In genomic region chr9:70262384-70262783, GRCh38 we compare ENCODE assay signal across 15 cellular contexts. TPM values are rescaled to one million over a fixed set of nuclear protein-coding genes. Genes with fewer than 3 reads are reported as not detected.
A peak's percentile ranks its signal among the peaks of the same experiment; 100 is the strongest.
DNase-seq lines count a peak whose midpoint lies in the region; ATAC-seq and TF ChIP-seq lines count a peak whose summit lies in the region.
"Had no signal": no experiment of that assay in that cellular context is flagged by ENCODE, and none has a peak within 500 bp of the region (broad histone marks: within the 10 kb centered on the region; RNA-seq: fewer than 3 reads in every experiment).

No MANE protein-coding gene starts in this region.

- no peak overlapping the region for H2AK5ac ChIP-seq in mesendoderm (ENCODE audit: low read length)

- no peak overlapping the region for H4K5ac ChIP-seq in mesendoderm (ENCODE audit: low read length)

- H3K79me1 ChIP-seq in mesendoderm (ENCODE audit: low read length), result peaks cover 18% of the 10 kb centered on the region

- TF ChIP-seq EP300 in sigmoid colon (IDR thresholded peaks at IDR 0.05), result no peak

- H3K4me3 ChIP-seq in RWPE2 (ENCODE audit: severe bottlenecking), result no peak overlapping the region
- H3K4me3 ChIP-seq in sigmoid colon, result no peak overlapping the region
- H3K4me3 ChIP-seq in mesendoderm (ENCODE audit: low read length), result no peak overlapping the region
- H3K4me3 ChIP-seq: ascending aorta, transverse colon had no signal

- POLR2A ChIA-PET in activated CD4-positive, alpha-beta T cell treated with anti-CD3 and anti-CD28 coated beads, Interleukin-2, amount 10 ng/mL, durations not matched to agents 7 days and 5 days (lab: Charles Lee), result no interaction called here

- TF ChIP-seq POLR2A in sigmoid colon (IDR thresholded peaks at IDR 0.05), result no peak

- H3K18ac ChIP-seq in mesendoderm (ENCODE audit: low read length), result no peak overlapping the region

- H3K4ac ChIP-seq in mesendoderm (ENCODE audit: low read depth, low read length), result no peak overlapping the region

- H3K9me3 ChIP-seq in RWPE2 (ENCODE audit: severe bottlenecking) (no peaks in the 10 kb centered on the region), sigmoid colon (no peaks in the 10 kb centered on the region)
- H3K9me3 ChIP-seq: ascending aorta, Caco-2, transverse colon had no signal

- no peak for ATAC-seq in RWPE2 (ENCODE audit: low read depth)
- no peak for ATAC-seq in effector memory CD8-positive, alpha-beta T cell (replicated peaks)
- ATAC-seq in GM19351 (IDR thresholded peaks at IDR 0.05; ENCODE audit: unreplicated experiment), result no peak
- no peak for ATAC-seq in left ventricle myocardium superior

- peaks cover 53% of the 10 kb centered on the region for H3K4me1 Mint-ChIP-seq in activated CD4-positive, alpha-beta T cell treated with anti-CD3 and anti-CD28 coated beads, Interleukin-2, amount 10 ng/mL, durations not matched to agents 7 days and 5 days
- peaks cover 39 to 57% of the 10 kb centered on the region in 2 donors for H3K4me1 Mint-ChIP-seq in effector memory CD8-positive, alpha-beta T cell (ENCODE audit: low read depth in 2 of 2)

- intact Hi-C loops in sigmoid colon (cut with DNase I) (no loop called here), left ventricle myocardium superior (cut with micrococcal nuclease) (no loop called here)

- no peak overlapping the region for H3K4me2 ChIP-seq in mesendoderm (ENCODE audit: low read length)

- TF ChIP-seq CTCF in RWPE2 (IDR thresholded peaks at IDR 0.05; ENCODE audit: poor library complexity, severe bottlenecking) (no peak), sigmoid colon (IDR thresholded peaks at IDR 0.05) (no peak)

- H2BK120ac ChIP-seq in mesendoderm (ENCODE audit: low read depth, low read length), result no peak overlapping the region

- no peak overlapping the region for H3K27ac Mint-ChIP-seq in activated CD4-positive, alpha-beta T cell treated with anti-CD3 and anti-CD28 coated beads, Interleukin-2, amount 10 ng/mL, durations not matched to agents 7 days and 5 days
- H3K27ac Mint-ChIP-seq in effector memory CD8-positive, alpha-beta T cell, result peak overlapping the region in 1 of 2 donors; percentile 0

- peaks cover 44% of the 10 kb centered on the region for H3K79me2 ChIP-seq in mesendoderm (ENCODE audit: control insufficient read depth, insufficient read depth, low read length)

- H3K27me3 Mint-ChIP-seq in activated CD4-positive, alpha-beta T cell treated with anti-CD3 and anti-CD28 coated beads, Interleukin-2, amount 10 ng/mL, durations not matched to agents 7 days and 5 days, result no peaks in the 10 kb centered on the region
- no peaks in the 10 kb centered on the region for H3K27me3 Mint-ChIP-seq in effector memory CD8-positive, alpha-beta T cell

- H3K36me3 ChIP-seq in RWPE2 (ENCODE audit: low read depth) (peaks cover 72% of the 10 kb centered on the region), sigmoid colon (peaks cover 0 to 30% (median 9%) of the 10 kb centered on the region in 4 donors), mesendoderm (ENCODE audit: control insufficient read depth, insufficient read depth, low read length) (peaks cover 4% of the 10 kb centered on the region)

- H3K23ac ChIP-seq in mesendoderm (ENCODE audit: low read length), result no peak overlapping the region

- CTCF ChIA-PET in activated CD4-positive, alpha-beta T cell treated with anti-CD3 and anti-CD28 coated beads, Interleukin-2, amount 10 ng/mL, durations not matched to agents 7 days and 5 days (lab: Charles Lee), result no interaction called here

- H3K4me3 Mint-ChIP-seq in activated CD4-positive, alpha-beta T cell treated with anti-CD3 and anti-CD28 coated beads, Interleukin-2, amount 10 ng/mL, durations not matched to agents 7 days and 5 days, result peak overlapping the region; percentile 9
- H3K4me3 Mint-ChIP-seq in effector memory CD8-positive, alpha-beta T cell, result peak overlapping the region; percentile 2 to 95

- H3K4me1 ChIP-seq in RWPE2 (ENCODE audit: insufficient read depth, poor library complexity, severe bottlenecking) (peaks cover 43% of the 10 kb centered on the region), sigmoid colon (peaks cover 0 to 52% (median 47%) of the 10 kb centered on the region in 4 donors), mesendoderm (ENCODE audit: control insufficient read depth, low read depth, low read length) (peaks cover 2% of the 10 kb centered on the region)
- H3K4me1 ChIP-seq: Caco-2 had no signal

- H3K36me3 Mint-ChIP-seq in activated CD4-positive, alpha-beta T cell treated with anti-CD3 and anti-CD28 coated beads, Interleukin-2, amount 10 ng/mL, durations not matched to agents 7 days and 5 days (ENCODE audit: low read depth), result peaks cover 53% of the 10 kb centered on the region
- peaks cover 25% of the 10 kb centered on the region for H3K36me3 Mint-ChIP-seq in effector memory CD8-positive, alpha-beta T cell (ENCODE audit: insufficient read depth)

- no peak overlapping the region for H2BK5ac ChIP-seq in mesendoderm (ENCODE audit: low read length)

- H2BK15ac ChIP-seq in mesendoderm (replicated peaks; ENCODE audit: low read depth), result no peak overlapping the region

- 70 to 73% methylated on average over 3 of the region's 3 CpGs for WGBS in sigmoid colon, 2 donors
- 100% methylated on average over 2 of the region's 3 CpGs for WGBS in mesendoderm (ENCODE audit: extremely low coverage, insufficient coverage, low lambda C conversion rate)

- no peak overlapping the region for H3K9ac ChIP-seq in mesendoderm (ENCODE audit: low read length)

- H3K9me3 Mint-ChIP-seq in activated CD4-positive, alpha-beta T cell treated with anti-CD3 and anti-CD28 coated beads, Interleukin-2, amount 10 ng/mL, durations not matched to agents 7 days and 5 days, result no peaks in the 10 kb centered on the region
- no peaks in the 10 kb centered on the region for H3K9me3 Mint-ChIP-seq in effector memory CD8-positive, alpha-beta T cell

- DNase-seq in activated CD4-positive, alpha-beta T cell treated with anti-CD3 and anti-CD28 coated beads, Interleukin-2, amount 10 ng/mL, durations not matched to agents 7 days and 5 days, result no peak
- no peak for DNase-seq in activated CD4-positive, alpha-beta T cell treated with anti-CD3 and anti-CD28 coated beads, Interleukin-2, amount 50 U/mL, for 4 hours
- DNase-seq in RWPE2 (ENCODE audit: low spot score), result no peak
- DNase-seq in effector memory CD8-positive, alpha-beta T cell, result no peak
- DNase-seq in sigmoid colon, result no peak
- DNase-seq in mesendoderm, result no peak
- no peak for DNase-seq in left ventricle myocardium superior
- DNase-seq: Caco-2; effector memory CD4-positive, alpha-beta T cell; head of caudate nucleus; NCI-H1417 treated with DMSO at 0.1 percent for 48 hours; NCI-H510A; transverse colon had no signal

- H3K27me3 ChIP-seq in RWPE2 (ENCODE audit: insufficient read depth, poor library complexity, severe bottlenecking) (no peaks in the 10 kb centered on the region), sigmoid colon (no peaks in the 10 kb centered on the region), mesendoderm (ENCODE audit: insufficient read depth, low read length, poor library complexity) (no peaks in the 10 kb centered on the region)
- H3K27me3 ChIP-seq: ascending aorta, transverse colon had no signal

- no peak overlapping the region for H3K56ac ChIP-seq in mesendoderm (ENCODE audit: low read length)

- H3K27ac ChIP-seq in RWPE2 (ENCODE audit: poor library complexity, severe bottlenecking), result peak overlapping the region; percentile 7
- peak overlapping the region in 3 of 4 donors; percentile 4 to 63 (median 18) for H3K27ac ChIP-seq in sigmoid colon
- H3K27ac ChIP-seq in mesendoderm (ENCODE audit: low read depth, low read length), result no peak overlapping the region
- H3K27ac ChIP-seq: ascending aorta had no signal

- no peak overlapping the region for H4K8ac ChIP-seq in mesendoderm (ENCODE audit: low read depth, low read length)

RNA-seq across cellular contexts. Expression of gene SMC5, which starts 3.6 kb away (rescaled TPM):
- 10 to 100 TPM; 36.3 to 44.2 TPM for total RNA-seq in activated CD4-positive, alpha-beta T cell treated with anti-CD3 and anti-CD28 coated beads, Interleukin-2, amount 10 ng/mL, durations not matched to agents 7 days and 5 days
- total RNA-seq in sigmoid colon (10 to 100 TPM; 20.1 to 31.6 (median 23.4) TPM), left ventricle myocardium superior (10.5 TPM)
- 10 to 100 TPM; 11.4 to 14.3 (median 11.8) TPM for polyA plus RNA-seq in sigmoid colon
- 20.1 TPM for polyA plus RNA-seq in mesendoderm (2013, experiment 1 of 2)
- 19.0 TPM for polyA plus RNA-seq in mesendoderm (2013, experiment 2 of 2)
